16 cellular contexts compared by ENCODE assay signal in genomic region chr17:81934850-81935708, GRCh38. TPM values are rescaled to one million over a fixed set of nuclear protein-coding genes. Genes with fewer than 3 reads are reported as not detected.
DNase-seq lines count a peak whose midpoint lies in the region; ATAC-seq and TF ChIP-seq lines count a peak whose summit lies in the region.
"Had no signal": no experiment of that assay in that cellular context is flagged by ENCODE, and none has a peak within 500 bp of the region (broad histone marks: within the 10 kb centered on the region; RNA-seq: fewer than 3 reads in every experiment).

No MANE protein-coding gene starts in this region.

- POLR2A ChIA-PET in activated CD4-positive, alpha-beta T cell treated with anti-CD3 and anti-CD28 coated beads for 36 hours (lab: Charles Lee), result interaction anchor here (0.6 kb wide), 1 partner anchor 12 kb away, joined by 4 read pairs; no protein-coding TSS in a partner anchor

- H3K14ac ChIP-seq in neuronal stem cell (ENCODE audit: low read length), result no peak overlapping the region

- no peak overlapping the region for H2BK120ac ChIP-seq in neuronal stem cell (ENCODE audit: low read depth, low read length)

- H2BK5ac ChIP-seq in neuronal stem cell (ENCODE audit: low read length), result peak overlapping the region; percentile 44

- CTCF ChIA-PET in activated CD4-positive, alpha-beta T cell treated with anti-CD3 and anti-CD28 coated beads for 36 hours (lab: Charles Lee), result no interaction called here

- peak overlapping the region; percentile 81 for H2BK15ac ChIP-seq in neuronal stem cell (ENCODE audit: low read length)

- peaks cover 6 to 29% of the 10 kb centered on the region in 2 donors for H3K36me3 ChIP-seq in neuronal stem cell (replicated peaks in 1 of 2; ENCODE audit: control insufficient read depth in 2 of 2, insufficient read depth in 2 of 2, low read length in 2 of 2)
- H3K36me3 ChIP-seq: ovary had no signal

- no peak overlapping the region for H2BK12ac ChIP-seq in neuronal stem cell (ENCODE audit: low read length)

- peak overlapping the region; percentile 42 for H2AK5ac ChIP-seq in neuronal stem cell (ENCODE audit: low read depth, low read length)

- H3K27me3 ChIP-seq in neuronal stem cell (ENCODE audit: control insufficient read depth in 3 of 3, insufficient read depth in 3 of 3, low read depth in 1 of 3, low read length in 3 of 3), result peaks cover 0 to 4% (median 0%) of the 10 kb centered on the region in 3 experiments
- H3K27me3 ChIP-seq: ovary, testis had no signal

- H4K91ac ChIP-seq in neuronal stem cell (ENCODE audit: low read depth, low read length, poor library complexity), result no peak overlapping the region

- H3K4me3 ChIP-seq in HFF-Myc (replicated peaks; ENCODE audit: low read depth, low read length), result peak overlapping the region; percentile 93
- H3K4me3 ChIP-seq in neuronal stem cell (ENCODE audit: low read length in 2 of 2), result peak overlapping the region in 1 of 2 donors; percentile 13
- H3K4me3 ChIP-seq: ovary, testis had no signal

- peaks cover 14% of the 10 kb centered on the region for H3K4me1 Mint-ChIP-seq in activated CD4-positive, alpha-beta T cell treated with anti-CD3 and anti-CD28 coated beads for 36 hours
- peaks cover 34% of the 10 kb centered on the region for H3K4me1 Mint-ChIP-seq in activated naive CD8-positive, alpha-beta T cell treated with anti-CD3 and anti-CD28 coated beads, Interleukin-2, amount 50 U/mL, for 24 hours

- H3K9me3 Mint-ChIP-seq in activated CD4-positive, alpha-beta T cell treated with anti-CD3 and anti-CD28 coated beads for 36 hours (ENCODE audit: low read depth), result no peaks in the 10 kb centered on the region
- H3K9me3 Mint-ChIP-seq in activated naive CD8-positive, alpha-beta T cell treated with anti-CD3 and anti-CD28 coated beads, Interleukin-2, amount 50 U/mL, for 24 hours, result no peaks in the 10 kb centered on the region
- H3K9me3 Mint-ChIP-seq: dendritic cell treated with granulocyte-macrophage colony-stimulating factor and Interleukin-4, amounts not matched to agents 40 ng/mL and 50 ng/mL, for 4 days had no signal

- peak overlapping the region; percentile 92 for H3K23ac ChIP-seq in neuronal stem cell (ENCODE audit: low read depth, low read length, poor library complexity)

- H3K9ac ChIP-seq in neuronal stem cell (ENCODE audit: low read depth, low read length, poor library complexity), result peak overlapping the region; percentile 55

- peaks cover 13% of the 10 kb centered on the region for H3K79me1 ChIP-seq in neuronal stem cell (ENCODE audit: low read depth, low read length)

- H3K9me3 ChIP-seq in neuronal stem cell (replicated peaks in 1 of 2; ENCODE audit: control insufficient read depth in 2 of 2, insufficient read depth in 1 of 2, low read depth in 1 of 2, low read length in 2 of 2), result no peaks in the 10 kb centered on the region
- H3K9me3 ChIP-seq: ovary, testis had no signal

- no peak overlapping the region for H3K27ac Mint-ChIP-seq in activated CD4-positive, alpha-beta T cell treated with anti-CD3 and anti-CD28 coated beads for 36 hours
- H3K27ac Mint-ChIP-seq in activated naive CD8-positive, alpha-beta T cell treated with anti-CD3 and anti-CD28 coated beads, Interleukin-2, amount 50 U/mL, for 24 hours, result no peak overlapping the region

- H3K36me3 Mint-ChIP-seq in activated CD4-positive, alpha-beta T cell treated with anti-CD3 and anti-CD28 coated beads for 36 hours (ENCODE audit: low read depth), result peaks cover 22% of the 10 kb centered on the region
- peaks cover 19% of the 10 kb centered on the region for H3K36me3 Mint-ChIP-seq in activated naive CD8-positive, alpha-beta T cell treated with anti-CD3 and anti-CD28 coated beads, Interleukin-2, amount 50 U/mL, for 24 hours (ENCODE audit: low read depth)

- DNase-seq in activated CD4-positive, alpha-beta T cell treated with anti-CD3 and anti-CD28 coated beads for 36 hours, result no peak
- DNase-seq in activated CD4-positive, alpha-beta T cell treated with anti-CD3 and anti-CD28 coated beads, Interleukin-2, amount 50 U/mL, for 1 hour, result no peak
- DNase-seq in HFF-Myc (ENCODE audit: extremely low read depth, low read depth), result no peak
- DNase-seq in activated naive CD8-positive, alpha-beta T cell treated with anti-CD3 and anti-CD28 coated beads, Interleukin-2, amount 50 U/mL, for 24 hours, result no peak
- no peak for DNase-seq in neuronal stem cell (ENCODE audit: low spot score)
- DNase-seq in Ammon's horn (ENCODE audit: low spot score), result no peak
- DNase-seq: amygdala, NCI-H1436 treated with DMSO at 0.1 percent for 48 hours, NCI-H510A treated with DMSO at 0.1 percent for 48 hours, testis had no signal

- no CpG with 5 or more reads among the region's 38 CpGs for WGBS in neuronal stem cell (ENCODE audit: extremely low coverage in 2 of 2, insufficient read length in 2 of 2, insufficient replicate concordance in 1 of 2), 2 donors

- peak overlapping the region; percentile 2 for H3K4me2 ChIP-seq in neuronal stem cell (ENCODE audit: insufficient read depth, low read length, poor library complexity, severe bottlenecking)

- H2AFZ ChIP-seq in neuronal stem cell (ENCODE audit: low read length), result no peak overlapping the region

- no peak overlapping the region for H3K4ac ChIP-seq in neuronal stem cell (ENCODE audit: low read length)

- H3K27me3 Mint-ChIP-seq in activated CD4-positive, alpha-beta T cell treated with anti-CD3 and anti-CD28 coated beads for 36 hours, result no peaks in the 10 kb centered on the region
- H3K27me3 Mint-ChIP-seq in activated naive CD8-positive, alpha-beta T cell treated with anti-CD3 and anti-CD28 coated beads, Interleukin-2, amount 50 U/mL, for 24 hours, result no peaks in the 10 kb centered on the region

- no peak overlapping the region for H3K27ac ChIP-seq in neuronal stem cell (replicated peaks; ENCODE audit: low read length)
- H3K27ac ChIP-seq: ovary, testis had no signal

- peak overlapping the region; percentile 13 for H3K18ac ChIP-seq in neuronal stem cell (ENCODE audit: low read length)

- peaks cover 5 to 6% of the 10 kb centered on the region in 2 donors for H3K4me1 ChIP-seq in neuronal stem cell (ENCODE audit: control insufficient read depth in 2 of 2, insufficient read depth in 1 of 2, low read depth in 1 of 2, low read length in 2 of 2)

- intact Hi-C loops in activated CD4-positive, alpha-beta T cell treated with anti-CD3 and anti-CD28 coated beads for 36 hours (cut with DNase I, micrococcal nuclease), result loop anchor here in 1 of 2 experiments (5.0 kb wide), 1 partner anchor 103 kb away; the partner anchor contains the start of gene MCRIP1

- peak overlapping the region; percentile 85 for H3K4me3 Mint-ChIP-seq in activated CD4-positive, alpha-beta T cell treated with anti-CD3 and anti-CD28 coated beads for 36 hours
- H3K4me3 Mint-ChIP-seq in activated naive CD8-positive, alpha-beta T cell treated with anti-CD3 and anti-CD28 coated beads, Interleukin-2, amount 50 U/mL, for 24 hours, result peak overlapping the region; percentile 85
- H3K4me3 Mint-ChIP-seq: dendritic cell treated with granulocyte-macrophage colony-stimulating factor and Interleukin-4, amounts not matched to agents 40 ng/mL and 50 ng/mL, for 4 days had no signal

- no peak overlapping the region for H4K8ac ChIP-seq in neuronal stem cell (ENCODE audit: low read depth, low read length)

- no peak for ATAC-seq in activated CD4-positive, alpha-beta T cell treated with anti-CD3 and anti-CD28 coated beads for 36 hours
- no peak for ATAC-seq in activated naive CD8-positive, alpha-beta T cell treated with anti-CD3 and anti-CD28 coated beads, Interleukin-2, amount 50 U/mL, for 24 hours
- ATAC-seq in HG02623 (IDR thresholded peaks at IDR 0.05; ENCODE audit: unreplicated experiment) (no peak), HG03135 (IDR thresholded peaks at IDR 0.05; ENCODE audit: unreplicated experiment) (no peak)

- no peak for TF ChIP-seq CTCF in HFF-Myc (IDR thresholded peaks at IDR 0.05; ENCODE audit: low read depth, low read length, missing control alignments)

RNA-seq across cellular contexts. Expression of gene PYCR1, which starts 2.0 kb away (rescaled TPM):
- total RNA-seq in activated CD4-positive, alpha-beta T cell treated with anti-CD3 and anti-CD28 coated beads for 36 hours, result 100 to 1,000 TPM; 110 to 134 TPM
- polyA plus RNA-seq in neuronal stem cell (2013, experiment 1 of 2), result 53.9 TPM
- 52.1 TPM for polyA plus RNA-seq in neuronal stem cell (2013, experiment 2 of 2)

RNA-seq across cellular contexts. Expression of gene MAFG, which starts 7.5 kb away (rescaled TPM):
- total RNA-seq in activated CD4-positive, alpha-beta T cell treated with anti-CD3 and anti-CD28 coated beads for 36 hours, result 10 to 100 TPM; 15.3 to 18.3 TPM
- polyA plus RNA-seq in neuronal stem cell (2013, experiment 1 of 2), result 16.1 TPM
- 17.2 TPM for polyA plus RNA-seq in neuronal stem cell (2013, experiment 2 of 2)

RNA-seq across cellular contexts. Expression of gene MYADML2, which starts 12.0 kb away (rescaled TPM):
- total RNA-seq in activated CD4-positive, alpha-beta T cell treated with anti-CD3 and anti-CD28 coated beads for 36 hours, result not detected
- 0.03 TPM for polyA plus RNA-seq in neuronal stem cell (2013, experiment 1 of 2)
- 0.03 TPM for polyA plus RNA-seq in neuronal stem cell (2013, experiment 2 of 2)
- total RNA-seq: activated CD8-positive, alpha-beta memory T cell treated with anti-CD3 and anti-CD28 coated beads for 36 hours; mesenteric fat pad; ovary had no signal
- polyA plus RNA-seq: ovary had no signal

RNA-seq across cellular contexts. Expression of gene SIRT7, which starts 17.1 kb away (rescaled TPM):
- 10 to 100 TPM; 29.3 to 31.8 TPM for total RNA-seq in activated CD4-positive, alpha-beta T cell treated with anti-CD3 and anti-CD28 coated beads for 36 hours
- polyA plus RNA-seq in neuronal stem cell (2013, experiment 1 of 2), result 5.2 TPM
- 5.1 TPM for polyA plus RNA-seq in neuronal stem cell (2013, experiment 2 of 2)

RNA-seq across cellular contexts. Expression of gene PCYT2, which starts 23.9 kb away (rescaled TPM):
- total RNA-seq in activated CD4-positive, alpha-beta T cell treated with anti-CD3 and anti-CD28 coated beads for 36 hours, result 10 to 100 TPM; 19.7 to 24.0 TPM
- polyA plus RNA-seq in neuronal stem cell (2013, experiment 1 of 2), result 16.8 TPM
- polyA plus RNA-seq in neuronal stem cell (2013, experiment 2 of 2), result 15.9 TPM
